ENCODE assay signal across 20 cellular contexts in the genomic region with DNA sequence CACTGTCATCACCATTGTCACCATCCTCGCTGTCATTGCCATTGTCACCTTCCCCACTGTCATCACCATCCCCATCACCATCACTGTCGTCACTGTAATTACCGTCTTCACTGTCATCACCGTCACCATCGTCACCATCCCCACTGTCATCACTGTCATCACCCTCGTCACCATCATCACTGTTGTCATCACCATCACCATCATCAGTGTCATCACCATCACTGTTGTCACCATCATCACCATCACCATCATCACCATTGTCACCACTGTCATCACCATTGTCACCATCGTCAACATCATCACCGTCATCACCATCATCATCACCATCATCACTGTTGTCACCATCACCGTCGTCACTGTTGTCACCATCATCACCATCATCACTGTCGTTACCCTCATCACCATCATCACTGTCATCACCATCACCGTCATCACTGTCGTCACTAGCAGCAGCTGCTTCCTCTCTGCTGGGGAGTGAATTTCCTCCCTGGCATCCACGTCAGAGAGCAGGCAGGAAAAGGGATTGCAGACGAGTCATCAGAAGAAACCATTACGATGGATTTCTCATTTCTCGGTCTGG. TPM values are rescaled to one million over a fixed set of nuclear protein-coding genes. Genes with fewer than 3 reads are reported as not detected.
A peak's percentile ranks its signal among the peaks of the same experiment; 100 is the strongest.
DNase-seq lines count a peak whose midpoint lies in the region; ATAC-seq, FAIRE-seq and TF ChIP-seq lines count a peak whose summit lies in the region.
"Had no signal": no experiment of that assay in that cellular context is flagged by ENCODE, and none has a peak within 500 bp of the region (broad histone marks: within the 10 kb centered on the region; RNA-seq: fewer than 3 reads in every experiment).

No MANE protein-coding gene starts in this region.

- CTCF ChIA-PET in H1 (lab: Charles Lee; ENCODE audit: partially characterized antibody): no interaction called here

- H3K23ac ChIP-seq in H1 (ENCODE audit: insufficient read length) (no peak overlapping the region), neuronal stem cell (ENCODE audit: low read depth, low read length, poor library complexity) (peak overlapping the region; percentile 25)

- peaks cover 0 to 3% of the 10 kb centered on the region in 2 experiments for H4K20me1 ChIP-seq in H1 (replicated peaks in 1 of 2; ENCODE audit: control insufficient read depth in 1 of 2, insufficient read depth in 2 of 2, low read length in 2 of 2)

- POLR2A ChIA-PET in H1 (lab: Charles Lee; ENCODE audit: partially characterized antibody): no interaction called here

- ATAC-seq in GM21526 (IDR thresholded peaks at IDR 0.05; ENCODE audit: low FRiP score, unreplicated experiment): no peak
- ATAC-seq: activated CD8-positive, alpha-beta T cell treated with anti-CD3 and anti-CD28 coated beads, Interleukin-2, amount 10 ng/mL, durations not matched to agents 7 days and 5 days; left colon had no signal

- no peak for TF ChIP-seq RAD21 in H1 (IDR thresholded peaks at IDR 0.05 in 1 of 2, conservative IDR thresholded peaks at IDR 0.05 in 1 of 2; ENCODE audit: low read depth in 2 of 2, low read length in 2 of 2)

- H3K79me1 ChIP-seq in H1 (ENCODE audit: low read depth, low read length): no peaks in the 10 kb centered on the region
- no peaks in the 10 kb centered on the region for H3K79me1 ChIP-seq in neuronal stem cell (ENCODE audit: low read depth, low read length)

- H3K36me3 ChIP-seq in H1 (ENCODE audit: control insufficient read depth in 2 of 4, insufficient read depth in 4 of 4, low read length in 3 of 4) (peaks cover 0 to 5% (median 0%) of the 10 kb centered on the region in 4 experiments; a peak in 1 of 8 replicates), neuronal stem cell (replicated peaks in 1 of 2; ENCODE audit: control insufficient read depth in 2 of 2, insufficient read depth in 2 of 2, low read length in 2 of 2) (peaks cover 0 to 2% of the 10 kb centered on the region in 2 donors)
- H3K36me3 ChIP-seq: cardiac muscle cell had no signal

- H3K4me2 ChIP-seq in H1 (ENCODE audit: insufficient read depth in 1 of 2, low read depth in 2 of 2, low read length in 2 of 2) (no peak overlapping the region), neuronal stem cell (ENCODE audit: insufficient read depth, low read length, poor library complexity, severe bottlenecking) (no peak overlapping the region)

- no peak for TF ChIP-seq POLR2A in H1 (IDR thresholded peaks at IDR 0.05; ENCODE audit: control extremely low read depth in 1 of 2, low read depth in 2 of 2, low read length in 2 of 2)

- H2BK5ac ChIP-seq in H1 (ENCODE audit: low read depth, low read length): 0 out of 2 replicates have a peak overlapping the region, but pooled peaks have one; percentile 4
- H2BK5ac ChIP-seq in neuronal stem cell (ENCODE audit: low read length): no peak overlapping the region

- peaks cover 0 to 3% of the 10 kb centered on the region in 2 experiments; a peak in 1 of 4 replicates for H3K79me2 ChIP-seq in H1 (ENCODE audit: control insufficient read depth in 1 of 2, insufficient read depth in 2 of 2, low read length in 2 of 2)

- DNase-seq in EH (ENCODE audit: low read depth) (peak; percentile 73), NCI-H226 (peak; percentile 73), H1 (ENCODE audit: low read depth in 1 of 2, low spot score in 2 of 2) (no peak), neuronal stem cell (ENCODE audit: low spot score) (no peak), NCI-H1048 (lab: John Stamatoyannopoulos, UW) (no peak), NCI-H2196 (lab: John Stamatoyannopoulos, UW; ENCODE audit: unreplicated experiment) (no peak), HK-2 (ENCODE audit: unreplicated experiment) (no peak)
- DNase-seq: activated CD8-positive, alpha-beta T cell treated with anti-CD3 and anti-CD28 coated beads, Interleukin-2, amount 10 ng/mL, durations not matched to agents 7 days and 5 days; activated naive CD4-positive, alpha-beta T cell treated with Interleukin-2 at 50 U/mL for 16 hours; GOT3; left colon; NCI-H2107; stimulated activated CD4-positive, alpha-beta T cell treated with anti-CD3 and anti-CD28 coated beads, Interleukin-4, amount 100 ng/mL, for 1 hour; T-helper 9 cell; upper lobe of left lung had no signal

- H4K8ac ChIP-seq in H1 (ENCODE audit: extremely low read depth, insufficient read depth, low read length) (no peak overlapping the region), neuronal stem cell (ENCODE audit: low read depth, low read length) (no peak overlapping the region)

- H3K18ac ChIP-seq in H1 (ENCODE audit: extremely low read depth, low read length): no peak overlapping the region
- no peak overlapping the region for H3K18ac ChIP-seq in neuronal stem cell (ENCODE audit: low read length)

- peaks cover 0 to 6% (median 1%) of the 10 kb centered on the region in 4 experiments; a peak in 2 of 7 replicates for H3K4me1 ChIP-seq in H1 (replicated peaks in 1 of 4; ENCODE audit: control insufficient read depth in 3 of 4, insufficient read depth in 4 of 4, low read length in 3 of 4)
- H3K4me1 ChIP-seq in neuronal stem cell (ENCODE audit: control insufficient read depth in 2 of 2, insufficient read depth in 1 of 2, low read depth in 1 of 2, low read length in 2 of 2): peaks cover 0 to 4% of the 10 kb centered on the region in 2 donors
- H3K4me1 ChIP-seq: upper lobe of left lung had no signal

- H3K9me3 ChIP-seq in H1 (ENCODE audit: insufficient read depth in 2 of 2, low read depth in 1 of 2, low read length in 1 of 2) (peaks cover 3 to 7% of the 10 kb centered on the region in 2 experiments; a peak in 3 of 4 replicates), neuronal stem cell (replicated peaks in 1 of 2; ENCODE audit: control insufficient read depth in 2 of 2, insufficient read depth in 1 of 2, low read depth in 1 of 2, low read length in 2 of 2) (peaks cover 4 to 9% of the 10 kb centered on the region in 2 donors)
- H3K9me3 ChIP-seq: upper lobe of left lung had no signal

- no peak overlapping the region for H2BK15ac ChIP-seq in H1 (ENCODE audit: low read length)
- H2BK15ac ChIP-seq in neuronal stem cell (ENCODE audit: low read length): no peak overlapping the region

- H2BK12ac ChIP-seq in H1 (ENCODE audit: low read depth, low read length) (0 out of 2 replicates have a peak overlapping the region, but pooled peaks have one; percentile 22), neuronal stem cell (ENCODE audit: low read length) (no peak overlapping the region)

- no peak for TF ChIP-seq EP300 in H1 (IDR thresholded peaks at IDR 0.05; ENCODE audit: borderline replicate concordance in 1 of 2, low read depth in 2 of 2, low read length in 2 of 2)

- no peak for TF ChIP-seq CTCF in H1 (IDR thresholded peaks at IDR 0.05; ENCODE audit: control extremely low read depth in 1 of 3, insufficient read depth in 1 of 3, low read depth in 1 of 3, low read length in 3 of 3)

- no peak overlapping the region for H2BK20ac ChIP-seq in H1 (ENCODE audit: low read length)

- no peak overlapping the region for H3K4me3 ChIP-seq in H1 (ENCODE audit: extremely low read depth in 1 of 4, insufficient read depth in 2 of 4, low read depth in 3 of 4, low read length in 4 of 4)
- peak overlapping the region in 1 of 2 donors; percentile 52 for H3K4me3 ChIP-seq in neuronal stem cell (ENCODE audit: low read length in 2 of 2)
- H3K4me3 ChIP-seq: cardiac muscle cell, upper lobe of left lung had no signal

- H3K56ac ChIP-seq in H1 (replicated peaks; ENCODE audit: insufficient read length, low read depth, low read length): no peak overlapping the region

- no peak overlapping the region for H4K5ac ChIP-seq in H1 (ENCODE audit: insufficient read length, low read depth, low read length)

- H4K91ac ChIP-seq in H1 (replicated peaks; ENCODE audit: insufficient read length, low read length) (no peak overlapping the region), neuronal stem cell (ENCODE audit: low read depth, low read length, poor library complexity) (no peak overlapping the region)

- no peak for FAIRE-seq in H1 (lab: Jason Lieb, UNC)

- no peak overlapping the region for H2BK120ac ChIP-seq in H1 (replicated peaks; ENCODE audit: low read depth, low read length)
- no peak overlapping the region for H2BK120ac ChIP-seq in neuronal stem cell (ENCODE audit: low read depth, low read length)

- no peak overlapping the region for H2AFZ ChIP-seq in H1 (ENCODE audit: low read length)
- no peak overlapping the region for H2AFZ ChIP-seq in neuronal stem cell (ENCODE audit: low read length)

- no peaks in the 10 kb centered on the region for H3K27me3 ChIP-seq in H1 (replicated peaks in 1 of 4; ENCODE audit: control insufficient read depth in 3 of 4, extremely low read depth in 1 of 4, insufficient read depth in 3 of 4, low read length in 3 of 4)
- H3K27me3 ChIP-seq in neuronal stem cell (ENCODE audit: control insufficient read depth in 3 of 3, insufficient read depth in 3 of 3, low read depth in 1 of 3, low read length in 3 of 3): peaks cover 0 to 25% (median 0%) of the 10 kb centered on the region in 3 experiments
- H3K27me3 ChIP-seq: upper lobe of left lung had no signal

- H3K23me2 ChIP-seq in H1 (ENCODE audit: low read depth, low read length): peaks cover 6% of the 10 kb centered on the region; the same call in 1 of the 2 replicates

- H3K9ac ChIP-seq in H1 (replicated peaks in 1 of 4; ENCODE audit: extremely low read depth in 1 of 4, low read depth in 3 of 4, low read length in 3 of 4) (peak overlapping the region in 1 of 4 experiments; percentile 11; a peak in 1 of 7 replicates), neuronal stem cell (ENCODE audit: low read depth, low read length, poor library complexity) (peak overlapping the region; percentile 57)

- H3K27ac ChIP-seq in H1 (ENCODE audit: low read depth, low read length) (no peak overlapping the region), neuronal stem cell (replicated peaks; ENCODE audit: low read length) (no peak overlapping the region)
- H3K27ac ChIP-seq: C4-2B, cardiac muscle cell, HL-60, upper lobe of left lung had no signal

- H2AK5ac ChIP-seq in H1 (ENCODE audit: low read depth, low read length) (peak overlapping the region; percentile 93; the same call in 1 of the 2 replicates), neuronal stem cell (ENCODE audit: low read depth, low read length) (no peak overlapping the region)

- WGBS in H1 (ENCODE audit: extremely low coverage in 1 of 2, insufficient coverage in 1 of 2, insufficient read length in 1 of 2, insufficient replicate concordance in 2 of 2, low coverage in 1 of 2, low lambda C conversion rate in 2 of 2, missing lambda C conversion rate in 1 of 2), 2 experiments: 88% methylated on average over 17 of the region's 17 CpGs; no CpG with 5 or more reads in 1 of the 2 experiments
- no CpG with 5 or more reads among the region's 17 CpGs for WGBS in neuronal stem cell (ENCODE audit: extremely low coverage in 2 of 2, insufficient read length in 2 of 2, insufficient replicate concordance in 1 of 2), 2 donors

- no peak overlapping the region for H3K4ac ChIP-seq in H1 (replicated peaks; ENCODE audit: insufficient read length, low read depth, low read length)
- no peak overlapping the region for H3K4ac ChIP-seq in neuronal stem cell (ENCODE audit: low read length)

- H3K14ac ChIP-seq in H1 (ENCODE audit: insufficient read length) (no peak overlapping the region), neuronal stem cell (ENCODE audit: low read length) (no peak overlapping the region)

RNA-seq across cellular contexts. Expression of a gene that starts 27.3 kb away (rescaled TPM):
- total RNA-seq in H1 (2021; fragmentation: NEBNext Ultra II Directional; extraction: Animal tissue kit (Norgen Biotek cat#: 25700)): 2.7 and 4.4 TPM in 2 replicates
- polyA plus RNA-seq in H1 (2011; rRNA removed): 3.4 and 5.0 TPM in 2 replicates
- 4.2 TPM for polyA plus RNA-seq in H1 (2011; cell fraction: cytosol; rRNA removed)
- 7.2 TPM for polyA plus RNA-seq in H1 (2011; cell fraction: nucleus; rRNA removed)
- polyA plus RNA-seq in H1 (2012, experiment 1 of 2): 3.0 to 4.2 TPM (median 3.7 TPM) in 4 replicates
- polyA plus RNA-seq in H1 (2012, experiment 2 of 2): 1.4 TPM
- 1.6 TPM for polyA plus RNA-seq in H1 (2013, experiment 1 of 2)
- polyA plus RNA-seq in H1 (2013, experiment 2 of 2): 2.3 TPM
- 0.50 and 1.6 TPM in 2 replicates for polyA minus RNA-seq in H1 (2011; rRNA and poly(A)+ RNA removed)
- 2.0 TPM for polyA minus RNA-seq in H1 (2011; cell fraction: cytosol; rRNA and poly(A)+ RNA removed)
- polyA minus RNA-seq in H1 (2011; cell fraction: nucleus; rRNA and poly(A)+ RNA removed): 2.2 TPM
- 2.5 TPM for polyA plus RNA-seq in neuronal stem cell (2013, experiment 1 of 2)
- 2.2 TPM for polyA plus RNA-seq in neuronal stem cell (2013, experiment 2 of 2)
- total RNA-seq: cardiac muscle cell, G401 had no signal

Comparison
In these comparisons a context has a peak if more than half of its experiments do, and no peak if none do; other contexts are left out.
1. DNase-seq: peak in EH (single experiment) and NCI-H226 (single experiment); none in H1 (0 of 2), neuronal stem cell (single experiment), NCI-H1048 (single experiment), NCI-H2196 (single experiment) and HK-2 (single experiment).